1 cellular context compared by ENCODE assay signal in genomic region chr17:68698761-68699160, GRCh38.
TF ChIP-seq lines count a peak whose summit lies in the region.

No MANE protein-coding gene starts in this region.

TF ChIP-seq in WTC11, 78 proteins besides CTCF, POLR2A, EP300 and RAD21 (continued from another document):
- no peak for TF ChIP-seq IRF2 (CRISPR knock-in tag; IDR thresholded peaks at IDR 0.05; ENCODE audit: borderline replicate concordance, low read depth)
- TF ChIP-seq NR3C1 (CRISPR knock-in tag; conservative IDR thresholded peaks at IDR 0.05; ENCODE audit: low read depth), result no peak
- no peak for TF ChIP-seq SOX15 (CRISPR knock-in tag; IDR thresholded peaks at IDR 0.05)
